Comparison of ENCODE assay signal across 1 cellular context in genomic region chr1:157494093-157494492, GRCh38.
TF ChIP-seq lines count a peak whose summit lies in the region.

No MANE protein-coding gene starts in this region.

TF ChIP-seq in GM12878, 131 proteins besides CTCF, POLR2A, EP300 and RAD21:
- no peak for TF ChIP-seq RAD51 (IDR thresholded peaks at IDR 0.05)
- no peak for TF ChIP-seq STAT1 (conservative IDR thresholded peaks at IDR 0.05)
- no peak for TF ChIP-seq MTA2 (IDR thresholded peaks at IDR 0.05; ENCODE audit: low read depth)
- no peak for TF ChIP-seq JUND (IDR thresholded peaks at IDR 0.05; ENCODE audit: low read depth, low read length)
- TF ChIP-seq IKZF2 (IDR thresholded peaks at IDR 0.05): no peak
- no peak for TF ChIP-seq POU2F2 (IDR thresholded peaks at IDR 0.05; ENCODE audit: borderline replicate concordance, low read depth, low read length)
- no peak for TF ChIP-seq ZBTB33 (IDR thresholded peaks at IDR 0.05)
- TF ChIP-seq SPI1 (IDR thresholded peaks at IDR 0.05; ENCODE audit: borderline replicate concordance, insufficient read depth, low read depth, low read length): no peak
- TF ChIP-seq KAT2A (conservative IDR thresholded peaks at IDR 0.05; ENCODE audit: control insufficient read depth, low read depth, low read length): no peak
- no peak for TF ChIP-seq IRF5 (IDR thresholded peaks at IDR 0.05; ENCODE audit: borderline replicate concordance)
- TF ChIP-seq TCF7 (IDR thresholded peaks at IDR 0.05; ENCODE audit: borderline replicate concordance): no peak
- TF ChIP-seq E2F8 (IDR thresholded peaks at IDR 0.05; ENCODE audit: low read depth, partially characterized antibody): no peak
- no peak for TF ChIP-seq POLR2AphosphoS2 (IDR thresholded peaks at IDR 0.05; ENCODE audit: low read depth, low read length)
- no peak for TF ChIP-seq IKZF1 (conservative IDR thresholded peaks at IDR 0.05)
- no peak for TF ChIP-seq ZNF274 (IDR thresholded peaks at IDR 0.05; ENCODE audit: insufficient read depth, insufficient read length)
- TF ChIP-seq WRNIP1 (IDR thresholded peaks at IDR 0.05; ENCODE audit: borderline replicate concordance, low read depth, low read length): no peak
